9 cellular contexts compared by ENCODE assay signal in genomic region chr12:88946377-88946997, GRCh38.
DNase-seq lines count a peak whose midpoint lies in the region; ATAC-seq, FAIRE-seq and TF ChIP-seq lines count a peak whose summit lies in the region.
"Had no signal": no experiment of that assay in that cellular context is flagged by ENCODE, and none has a peak within 500 bp of the region (broad histone marks: within the 10 kb centered on the region; RNA-seq: fewer than 3 reads in every experiment).

No MANE protein-coding gene starts in this region.

- no peak overlapping the region for H3K9ac ChIP-seq in SK-N-MC (ENCODE audit: insufficient read length)
- no peak overlapping the region for H3K9ac ChIP-seq in keratinocyte (ENCODE audit: control insufficient read depth, extremely low read depth, insufficient read depth, low read length)

- FAIRE-seq in keratinocyte (lab: Jason Lieb, UNC): peak; percentile 74

- no peaks in the 10 kb centered on the region for H3K9me1 ChIP-seq in keratinocyte (ENCODE audit: control insufficient read depth, extremely low read depth, insufficient read depth, low read length)

- ATAC-seq in HG02870 (IDR thresholded peaks at IDR 0.05; ENCODE audit: unreplicated experiment) (peak; percentile 63), HG03135 (IDR thresholded peaks at IDR 0.05; ENCODE audit: unreplicated experiment) (no peak), HG03097 (IDR thresholded peaks at IDR 0.05; ENCODE audit: low FRiP score, unreplicated experiment) (no peak)

- no peaks in the 10 kb centered on the region for H3K79me2 ChIP-seq in keratinocyte (ENCODE audit: control insufficient read depth, insufficient read depth, low read length)

- H3K36me3 ChIP-seq in SK-N-MC (ENCODE audit: insufficient read depth, low read length) (no peaks in the 10 kb centered on the region), keratinocyte (ENCODE audit: control insufficient read depth in 2 of 2, extremely low read depth in 1 of 2, insufficient read depth in 2 of 2, low read length in 2 of 2) (no peaks in the 10 kb centered on the region)
- H3K36me3 ChIP-seq: neutrophil had no signal

- peak; percentile 69 for DNase-seq in DMS79 treated with DMSO at 0.1 percent for 48 hours (lab: John Stamatoyannopoulos, UW)
- peak; percentile 34 for DNase-seq in SK-N-MC (ENCODE audit: low read depth, low spot score)
- DNase-seq in keratinocyte (ENCODE audit: low read depth, low spot score): peak; percentile 63
- no peak for DNase-seq in NCI-H524 treated with DMSO at 0.1 percent for 48 hours (lab: John Stamatoyannopoulos, UW)
- no peak for DNase-seq in CD1c-positive myeloid dendritic cell (ENCODE audit: extremely low spot score)

- H3K4me2 ChIP-seq in keratinocyte (ENCODE audit: control insufficient read depth, extremely low read depth, insufficient read depth, low read depth, low read length): no peak overlapping the region

- peak overlapping the region; percentile 62 for H2AFZ ChIP-seq in keratinocyte (ENCODE audit: control insufficient read depth, low read length)

- no peaks in the 10 kb centered on the region for H3K9me3 ChIP-seq in SK-N-MC (ENCODE audit: low read depth, low read length)
- no peaks in the 10 kb centered on the region for H3K9me3 ChIP-seq in keratinocyte (ENCODE audit: control insufficient read depth, low read depth, low read length)
- H3K9me3 ChIP-seq: neutrophil had no signal

- H3K27me3 ChIP-seq in keratinocyte (ENCODE audit: control insufficient read depth, extremely low read depth, insufficient read depth, low read length): no peaks in the 10 kb centered on the region
- H3K27me3 ChIP-seq: neutrophil had no signal

- H4K20me1 ChIP-seq in keratinocyte (ENCODE audit: control insufficient read depth, extremely low read depth, insufficient read depth, low read length): no peaks in the 10 kb centered on the region

- H3K27ac ChIP-seq in SK-N-MC (no peak overlapping the region), keratinocyte (ENCODE audit: control insufficient read depth, insufficient read depth, low read length) (no peak overlapping the region)
- H3K27ac ChIP-seq: neutrophil had no signal

- H3K4me1 ChIP-seq in keratinocyte (ENCODE audit: control insufficient read depth, extremely low read depth, insufficient read depth, low read length): peaks cover 22% of the 10 kb centered on the region

- no peak overlapping the region for H3K4me3 ChIP-seq in SK-N-MC
- H3K4me3 ChIP-seq in keratinocyte (ENCODE audit: control insufficient read depth in 2 of 3, extremely low read depth in 1 of 3, insufficient read depth in 2 of 3, low read depth in 1 of 3, low read length in 3 of 3): no peak overlapping the region

- TF ChIP-seq CTCF in keratinocyte (optimal IDR thresholded peaks at IDR 0.05 in 1 of 3, IDR thresholded peaks at IDR 0.05 in 1 of 3, conservative IDR thresholded peaks at IDR 0.05 in 1 of 3; ENCODE audit: extremely low read depth in 1 of 3, insufficient read depth in 2 of 3, low read length in 3 of 3): peak in 1 of 3 experiments; percentile 20

- dilution Hi-C loops in keratinocyte (cut with MboI; ENCODE audit: extremely low pct_ligation_motif_present, low sequenced_read_pairs): no loop called here

Comparison
In these comparisons a context has a peak if more than half of its experiments do, and no peak if none do; other contexts are left out.
1. DNase-seq: peak in DMS79 treated with DMSO at 0.1 percent for 48 hours (single experiment), SK-N-MC (single experiment) and keratinocyte (single experiment); none in NCI-H524 treated with DMSO at 0.1 percent for 48 hours (single experiment) and CD1c-positive myeloid dendritic cell (single experiment).